ENCODE assay signal across 29 cellular contexts in genomic region chr12:108284163-108284562, GRCh38. TPM values are rescaled to one million over a fixed set of nuclear protein-coding genes. Genes with fewer than 3 reads are reported as not detected.
"Had no signal": no experiment of that assay in that cellular context is flagged by ENCODE, and none has a peak within 500 bp of the region (broad histone marks: within the 10 kb centered on the region; RNA-seq: fewer than 3 reads in every experiment).

No MANE protein-coding gene starts in this region.

- H3K4me3 ChIP-seq: colonic mucosa, esophagus squamous epithelium, gastrocnemius medialis, heart right ventricle, left lung, lower lobe of right lung, mucosa of descending colon had no signal

- H3K36me3 Mint-ChIP-seq: mesothelial cell of epicardium, naive B cell had no signal

- FAIRE-seq: endometrium, islet of Langerhans, keratinocyte had no signal

- H3K4me1 ChIP-seq: colonic mucosa, esophagus squamous epithelium had no signal

- H3K4me3 Mint-ChIP-seq: dendritic cell treated with granulocyte-macrophage colony-stimulating factor and Interleukin-4, amounts not matched to agents 40 ng/mL and 50 ng/mL, for 4 days; endodermal cell; mesothelial cell of epicardium; naive B cell had no signal

- ATAC-seq: effector memory CD8-positive, alpha-beta T cell; esophagus mucosa; gastrocnemius medialis; heart right ventricle; left cardiac atrium; left lung; left ventricle myocardium superior; lower lobe of right lung; mucosa of descending colon had no signal

- H3K4me1 Mint-ChIP-seq: mesothelial cell of epicardium had no signal

- DNase-seq: colonic mucosa; cortex of kidney; effector CD8-positive, alpha-beta T cell; effector memory CD8-positive, alpha-beta T cell; erythroblast; esophagus squamous epithelium; foreskin fibroblast; foreskin melanocyte; gastrocnemius medialis; glutamatergic neuron; head of caudate nucleus; heart right ventricle; hippocampal formation; left cardiac atrium; left lung; left ventricle myocardium superior; lower lobe of right lung; mesenchymal stem cell; mucosa of descending colon; naive B cell had no signal

- H3K9me3 ChIP-seq: colonic mucosa, esophagus squamous epithelium, gastrocnemius medialis, heart right ventricle, left lung, lower lobe of right lung, mucosa of descending colon had no signal

- H3K36me3 ChIP-seq: colonic mucosa, esophagus squamous epithelium, gastrocnemius medialis, left lung, lower lobe of right lung had no signal

- H3K27ac Mint-ChIP-seq: dendritic cell treated with granulocyte-macrophage colony-stimulating factor and Interleukin-4, amounts not matched to agents 40 ng/mL and 50 ng/mL, for 4 days; mesothelial cell of epicardium had no signal

- H3K27me3 ChIP-seq: colonic mucosa, gastrocnemius medialis, left lung had no signal

- H3K27ac ChIP-seq: colonic mucosa, epithelial cell of prostate, esophagus squamous epithelium, gastrocnemius medialis, heart right ventricle, left lung, lower lobe of right lung had no signal

- H3K9me3 Mint-ChIP-seq: dendritic cell treated with granulocyte-macrophage colony-stimulating factor and Interleukin-4, amounts not matched to agents 40 ng/mL and 50 ng/mL, for 4 days; effector memory CD8-positive, alpha-beta T cell; endodermal cell; mesothelial cell of epicardium had no signal

RNA-seq across cellular contexts. Expression of gene CMKLR1, which starts 54.9 kb away (rescaled TPM):
- total RNA-seq: endodermal cell, lung microvascular endothelial cell had no signal
- polyA plus RNA-seq: keratinocyte had no signal
